ENCODE assay signal across 1 cellular context in genomic region chr11:1549355-1550330, GRCh38.
TF ChIP-seq lines count a peak whose summit lies in the region.

No MANE protein-coding gene starts in this region.

TF ChIP-seq in HepG2, 621 proteins besides CTCF, POLR2A, EP300 and RAD21 (continued from another document and continues in another):
- TF ChIP-seq, protein P1, sequence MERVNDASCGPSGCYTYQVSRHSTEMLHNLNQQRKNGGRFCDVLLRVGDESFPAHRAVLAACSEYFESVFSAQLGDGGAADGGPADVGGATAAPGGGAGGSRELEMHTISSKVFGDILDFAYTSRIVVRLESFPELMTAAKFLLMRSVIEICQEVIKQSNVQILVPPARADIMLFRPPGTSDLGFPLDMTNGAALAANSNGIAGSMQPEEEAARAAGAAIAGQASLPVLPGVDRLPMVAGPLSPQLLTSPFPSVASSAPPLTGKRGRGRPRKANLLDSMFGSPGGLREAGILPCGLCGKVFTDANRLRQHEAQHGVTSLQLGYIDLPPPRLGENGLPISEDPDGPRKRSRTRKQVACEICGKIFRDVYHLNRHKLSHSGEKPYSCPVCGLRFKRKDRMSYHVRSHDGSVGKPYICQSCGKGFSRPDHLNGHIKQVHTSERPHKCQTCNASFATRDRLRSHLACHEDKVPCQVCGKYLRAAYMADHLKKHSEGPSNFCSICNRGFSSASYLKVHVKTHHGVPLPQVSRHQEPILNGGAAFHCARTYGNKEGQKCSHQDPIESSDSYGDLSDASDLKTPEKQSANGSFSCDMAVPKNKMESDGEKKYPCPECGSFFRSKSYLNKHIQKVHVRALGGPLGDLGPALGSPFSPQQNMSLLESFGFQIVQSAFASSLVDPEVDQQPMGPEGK (CRISPR knock-in tag; IDR thresholded peaks at IDR 0.05) = peak; percentile 39; the same call in 1 of the 2 replicates
- TF ChIP-seq, protein P2, sequence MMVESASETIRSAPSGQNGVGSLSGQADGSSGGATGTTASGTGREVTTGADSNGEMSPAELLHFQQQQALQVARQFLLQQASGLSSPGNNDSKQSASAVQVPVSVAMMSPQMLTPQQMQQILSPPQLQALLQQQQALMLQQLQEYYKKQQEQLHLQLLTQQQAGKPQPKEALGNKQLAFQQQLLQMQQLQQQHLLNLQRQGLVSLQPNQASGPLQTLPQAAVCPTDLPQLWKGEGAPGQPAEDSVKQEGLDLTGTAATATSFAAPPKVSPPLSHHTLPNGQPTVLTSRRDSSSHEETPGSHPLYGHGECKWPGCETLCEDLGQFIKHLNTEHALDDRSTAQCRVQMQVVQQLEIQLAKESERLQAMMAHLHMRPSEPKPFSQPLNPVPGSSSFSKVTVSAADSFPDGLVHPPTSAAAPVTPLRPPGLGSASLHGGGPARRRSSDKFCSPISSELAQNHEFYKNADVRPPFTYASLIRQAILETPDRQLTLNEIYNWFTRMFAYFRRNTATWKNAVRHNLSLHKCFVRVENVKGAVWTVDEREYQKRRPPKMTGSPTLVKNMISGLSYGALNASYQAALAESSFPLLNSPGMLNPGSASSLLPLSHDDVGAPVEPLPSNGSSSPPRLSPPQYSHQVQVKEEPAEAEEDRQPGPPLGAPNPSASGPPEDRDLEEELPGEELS (CRISPR knock-in tag; IDR thresholded peaks at IDR 0.05) = no peak
- TF ChIP-seq MYNN (CRISPR knock-in tag; IDR thresholded peaks at IDR 0.05; ENCODE audit: low read depth) (no peak), ZNF20 (CRISPR knock-in tag; IDR thresholded peaks at IDR 0.05) (no peak), RARG (CRISPR knock-in tag; IDR thresholded peaks at IDR 0.05; ENCODE audit: low read depth) (no peak), ZNF879 (CRISPR knock-in tag; IDR thresholded peaks at IDR 0.05) (no peak), NR2F2 (IDR thresholded peaks at IDR 0.05; ENCODE audit: borderline replicate concordance, low read depth) (no peak), ZNF12 (CRISPR knock-in tag; IDR thresholded peaks at IDR 0.05) (no peak), TARDBP (CRISPR knock-in tag; IDR thresholded peaks at IDR 0.05) (no peak), EHMT2 (IDR thresholded peaks at IDR 0.05; ENCODE audit: borderline replicate concordance, low read depth, low read length) (no peak), ZNF10 (CRISPR knock-in tag; IDR thresholded peaks at IDR 0.05; ENCODE audit: borderline replicate concordance, low read depth) (no peak), ZNF615 (CRISPR knock-in tag; IDR thresholded peaks at IDR 0.05; ENCODE audit: borderline replicate concordance) (no peak), ZSCAN5A (CRISPR knock-in tag; IDR thresholded peaks at IDR 0.05; ENCODE audit: borderline replicate concordance) (no peak), TBX3 (IDR thresholded peaks at IDR 0.05; ENCODE audit: borderline replicate concordance) (no peak), PHF20 (CRISPR knock-in tag; IDR thresholded peaks at IDR 0.05) (no peak), SRY (CRISPR knock-in tag; IDR thresholded peaks at IDR 0.05) (no peak), SNAI1 (CRISPR knock-in tag; IDR thresholded peaks at IDR 0.05; ENCODE audit: borderline replicate concordance) (no peak), SP5 (CRISPR knock-in tag; IDR thresholded peaks at IDR 0.05; ENCODE audit: borderline replicate concordance, low read depth) (no peak), ZNF142 (CRISPR knock-in tag; IDR thresholded peaks at IDR 0.05) (no peak), CEBPG (CRISPR knock-in tag; IDR thresholded peaks at IDR 0.05) (no peak), LRRFIP1 (CRISPR knock-in tag; conservative IDR thresholded peaks at IDR 0.05) (no peak), HNRNPL (IDR thresholded peaks at IDR 0.05; ENCODE audit: low read depth, low read length) (0 out of 2 replicates have a peak, but pooled peaks have one; percentile 22), ZNF564 (CRISPR knock-in tag; IDR thresholded peaks at IDR 0.05) (no peak), ZNF468 (CRISPR knock-in tag; IDR thresholded peaks at IDR 0.05) (no peak), ADNP (CRISPR knock-in tag; IDR thresholded peaks at IDR 0.05) (no peak), ZMAT3 (CRISPR knock-in tag; conservative IDR thresholded peaks at IDR 0.05) (no peak), RELA (CRISPR knock-in tag; IDR thresholded peaks at IDR 0.05) (no peak), CENPX (CRISPR knock-in tag; IDR thresholded peaks at IDR 0.05) (no peak), FLYWCH1 (CRISPR knock-in tag; IDR thresholded peaks at IDR 0.05) (no peak), THAP11 (CRISPR knock-in tag; IDR thresholded peaks at IDR 0.05) (0 out of 2 replicates have a peak, but pooled peaks have one; percentile 11), ESRRA (CRISPR knock-in tag; IDR thresholded peaks at IDR 0.05; ENCODE audit: low read depth) (no peak), POLR2AphosphoS2 (IDR thresholded peaks at IDR 0.05; ENCODE audit: low read depth, low read length) (no peak), NFYC (CRISPR knock-in tag; IDR thresholded peaks at IDR 0.05) (no peak), ZNF614 (CRISPR knock-in tag; IDR thresholded peaks at IDR 0.05; ENCODE audit: borderline replicate concordance) (0 out of 2 replicates have a peak, but pooled peaks have one; percentile 21), CREM (IDR thresholded peaks at IDR 0.05) (no peak), CREM (CRISPR knock-in tag; IDR thresholded peaks at IDR 0.05) (no peak), REPIN1 (CRISPR knock-in tag; IDR thresholded peaks at IDR 0.05; ENCODE audit: borderline replicate concordance, low read depth) (no peak), SIX4 (CRISPR knock-in tag; IDR thresholded peaks at IDR 0.05) (no peak), ZNF329 (CRISPR knock-in tag; IDR thresholded peaks at IDR 0.05; ENCODE audit: low read depth) (no peak), ELF1 (CRISPR knock-in tag; IDR thresholded peaks at IDR 0.05) (0 out of 2 replicates have a peak, but pooled peaks have one; percentile 13)
- TF ChIP-seq, protein P3, sequence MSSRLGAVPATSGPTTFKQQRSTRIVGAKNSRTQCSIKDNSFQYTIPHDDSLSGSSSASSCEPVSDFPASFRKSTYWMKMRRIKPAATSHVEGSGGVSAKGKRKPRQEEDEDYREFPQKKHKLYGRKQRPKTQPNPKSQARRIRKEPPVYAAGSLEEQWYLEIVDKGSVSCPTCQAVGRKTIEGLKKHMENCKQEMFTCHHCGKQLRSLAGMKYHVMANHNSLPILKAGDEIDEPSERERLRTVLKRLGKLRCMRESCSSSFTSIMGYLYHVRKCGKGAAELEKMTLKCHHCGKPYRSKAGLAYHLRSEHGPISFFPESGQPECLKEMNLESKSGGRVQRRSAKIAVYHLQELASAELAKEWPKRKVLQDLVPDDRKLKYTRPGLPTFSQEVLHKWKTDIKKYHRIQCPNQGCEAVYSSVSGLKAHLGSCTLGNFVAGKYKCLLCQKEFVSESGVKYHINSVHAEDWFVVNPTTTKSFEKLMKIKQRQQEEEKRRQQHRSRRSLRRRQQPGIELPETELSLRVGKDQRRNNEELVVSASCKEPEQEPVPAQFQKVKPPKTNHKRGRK (CRISPR knock-in tag; IDR thresholded peaks at IDR 0.05) = no peak
- TF ChIP-seq, protein P4, sequence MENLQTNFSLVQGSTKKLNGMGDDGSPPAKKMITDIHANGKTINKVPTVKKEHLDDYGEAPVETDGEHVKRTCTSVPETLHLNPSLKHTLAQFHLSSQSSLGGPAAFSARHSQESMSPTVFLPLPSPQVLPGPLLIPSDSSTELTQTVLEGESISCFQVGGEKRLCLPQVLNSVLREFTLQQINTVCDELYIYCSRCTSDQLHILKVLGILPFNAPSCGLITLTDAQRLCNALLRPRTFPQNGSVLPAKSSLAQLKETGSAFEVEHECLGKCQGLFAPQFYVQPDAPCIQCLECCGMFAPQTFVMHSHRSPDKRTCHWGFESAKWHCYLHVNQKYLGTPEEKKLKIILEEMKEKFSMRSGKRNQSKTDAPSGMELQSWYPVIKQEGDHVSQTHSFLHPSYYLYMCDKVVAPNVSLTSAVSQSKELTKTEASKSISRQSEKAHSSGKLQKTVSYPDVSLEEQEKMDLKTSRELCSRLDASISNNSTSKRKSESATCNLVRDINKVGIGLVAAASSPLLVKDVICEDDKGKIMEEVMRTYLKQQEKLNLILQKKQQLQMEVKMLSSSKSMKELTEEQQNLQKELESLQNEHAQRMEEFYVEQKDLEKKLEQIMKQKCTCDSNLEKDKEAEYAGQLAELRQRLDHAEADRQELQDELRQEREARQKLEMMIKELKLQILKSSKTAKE (CRISPR knock-in tag; IDR thresholded peaks at IDR 0.05; ENCODE audit: borderline replicate concordance) = no peak
- TF ChIP-seq, protein P5, sequence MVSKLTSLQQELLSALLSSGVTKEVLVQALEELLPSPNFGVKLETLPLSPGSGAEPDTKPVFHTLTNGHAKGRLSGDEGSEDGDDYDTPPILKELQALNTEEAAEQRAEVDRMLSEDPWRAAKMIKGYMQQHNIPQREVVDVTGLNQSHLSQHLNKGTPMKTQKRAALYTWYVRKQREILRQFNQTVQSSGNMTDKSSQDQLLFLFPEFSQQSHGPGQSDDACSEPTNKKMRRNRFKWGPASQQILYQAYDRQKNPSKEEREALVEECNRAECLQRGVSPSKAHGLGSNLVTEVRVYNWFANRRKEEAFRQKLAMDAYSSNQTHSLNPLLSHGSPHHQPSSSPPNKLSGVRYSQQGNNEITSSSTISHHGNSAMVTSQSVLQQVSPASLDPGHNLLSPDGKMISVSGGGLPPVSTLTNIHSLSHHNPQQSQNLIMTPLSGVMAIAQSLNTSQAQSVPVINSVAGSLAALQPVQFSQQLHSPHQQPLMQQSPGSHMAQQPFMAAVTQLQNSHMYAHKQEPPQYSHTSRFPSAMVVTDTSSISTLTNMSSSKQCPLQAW (CRISPR knock-in tag; IDR thresholded peaks at IDR 0.05) = no peak
- TF ChIP-seq, protein P6, sequence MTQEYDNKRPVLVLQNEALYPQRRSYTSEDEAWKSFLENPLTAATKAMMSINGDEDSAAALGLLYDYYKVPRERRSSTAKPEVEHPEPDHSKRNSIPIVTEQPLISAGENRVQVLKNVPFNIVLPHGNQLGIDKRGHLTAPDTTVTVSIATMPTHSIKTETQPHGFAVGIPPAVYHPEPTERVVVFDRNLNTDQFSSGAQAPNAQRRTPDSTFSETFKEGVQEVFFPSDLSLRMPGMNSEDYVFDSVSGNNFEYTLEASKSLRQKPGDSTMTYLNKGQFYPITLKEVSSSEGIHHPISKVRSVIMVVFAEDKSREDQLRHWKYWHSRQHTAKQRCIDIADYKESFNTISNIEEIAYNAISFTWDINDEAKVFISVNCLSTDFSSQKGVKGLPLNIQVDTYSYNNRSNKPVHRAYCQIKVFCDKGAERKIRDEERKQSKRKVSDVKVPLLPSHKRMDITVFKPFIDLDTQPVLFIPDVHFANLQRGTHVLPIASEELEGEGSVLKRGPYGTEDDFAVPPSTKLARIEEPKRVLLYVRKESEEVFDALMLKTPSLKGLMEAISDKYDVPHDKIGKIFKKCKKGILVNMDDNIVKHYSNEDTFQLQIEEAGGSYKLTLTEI (CRISPR knock-in tag; conservative IDR thresholded peaks at IDR 0.05) = no peak
